ENCODE assay signal across 1 cellular context in the genomic region with DNA sequence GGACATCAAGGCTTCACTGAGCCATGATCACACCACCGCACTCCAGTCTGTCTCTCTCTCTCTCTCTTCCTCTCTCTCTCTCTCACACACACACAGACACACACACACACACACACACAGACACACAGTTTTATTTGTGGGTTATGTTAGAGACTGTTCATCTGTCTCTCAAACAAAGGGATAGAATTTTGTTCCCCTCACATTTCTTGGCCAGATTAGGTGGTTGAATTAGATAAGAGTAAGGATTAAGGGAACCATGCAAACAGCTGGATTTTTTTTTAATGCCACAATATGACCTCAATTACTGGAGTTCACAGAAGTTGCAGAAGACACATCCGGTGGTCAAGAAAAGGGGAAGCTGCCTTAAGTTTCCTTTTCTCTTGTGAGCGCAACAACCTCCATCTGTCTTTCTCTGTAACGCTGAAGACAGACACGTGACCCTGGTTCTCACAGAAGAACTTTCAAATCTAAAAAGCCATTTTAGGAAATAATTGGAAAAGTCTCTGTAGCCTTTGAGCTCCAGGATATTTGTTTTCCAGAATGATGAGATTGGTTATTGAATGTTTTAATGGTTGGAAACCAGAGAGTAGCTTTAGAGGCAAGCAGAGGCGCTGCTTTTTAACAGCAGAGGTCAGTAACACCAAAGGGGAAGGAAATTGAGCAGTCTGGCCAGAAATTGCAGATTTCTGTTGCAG.
TF ChIP-seq lines count a peak whose summit lies in the region.

No MANE protein-coding gene starts in this region.

TF ChIP-seq in HepG2, 621 proteins besides CTCF, POLR2A, EP300 and RAD21 (continued from another document and continues in another):
- TF ChIP-seq, protein P1, sequence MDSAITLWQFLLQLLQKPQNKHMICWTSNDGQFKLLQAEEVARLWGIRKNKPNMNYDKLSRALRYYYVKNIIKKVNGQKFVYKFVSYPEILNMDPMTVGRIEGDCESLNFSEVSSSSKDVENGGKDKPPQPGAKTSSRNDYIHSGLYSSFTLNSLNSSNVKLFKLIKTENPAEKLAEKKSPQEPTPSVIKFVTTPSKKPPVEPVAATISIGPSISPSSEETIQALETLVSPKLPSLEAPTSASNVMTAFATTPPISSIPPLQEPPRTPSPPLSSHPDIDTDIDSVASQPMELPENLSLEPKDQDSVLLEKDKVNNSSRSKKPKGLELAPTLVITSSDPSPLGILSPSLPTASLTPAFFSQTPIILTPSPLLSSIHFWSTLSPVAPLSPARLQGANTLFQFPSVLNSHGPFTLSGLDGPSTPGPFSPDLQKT (CRISPR knock-in tag; IDR thresholded peaks at IDR 0.05; ENCODE audit: borderline replicate concordance), result no peak
- TF ChIP-seq ELF4 (CRISPR knock-in tag; IDR thresholded peaks at IDR 0.05; ENCODE audit: borderline replicate concordance) (no peak), POLR2G (IDR thresholded peaks at IDR 0.05; ENCODE audit: low read depth, low read length) (no peak), FIP1L1 (IDR thresholded peaks at IDR 0.05; ENCODE audit: borderline replicate concordance, insufficient read depth, low read depth, low read length) (no peak), ZNF180 (CRISPR knock-in tag; IDR thresholded peaks at IDR 0.05; ENCODE audit: borderline replicate concordance, low read depth) (no peak), ZNF382 (CRISPR knock-in tag; IDR thresholded peaks at IDR 0.05; ENCODE audit: borderline replicate concordance) (no peak), HMG20A (CRISPR knock-in tag; IDR thresholded peaks at IDR 0.05; ENCODE audit: borderline replicate concordance) (peak; percentile 50; the same call in 1 of the 2 replicates), GLI4 (CRISPR knock-in tag; IDR thresholded peaks at IDR 0.05; ENCODE audit: borderline replicate concordance) (no peak), ZNF775 (CRISPR knock-in tag; IDR thresholded peaks at IDR 0.05; ENCODE audit: borderline replicate concordance) (no peak), REL (CRISPR knock-in tag; conservative IDR thresholded peaks at IDR 0.05) (no peak), XBP1 (CRISPR knock-in tag; IDR thresholded peaks at IDR 0.05) (no peak), FOXK1 (CRISPR knock-in tag; IDR thresholded peaks at IDR 0.05; ENCODE audit: borderline replicate concordance, low read depth) (peak; percentile 66; the same call in 1 of the 2 replicates), KLF11 (CRISPR knock-in tag; IDR thresholded peaks at IDR 0.05) (peak; percentile 61; the same call in 1 of the 2 replicates), ZNF709 (CRISPR knock-in tag; IDR thresholded peaks at IDR 0.05) (0 out of 2 replicates have a peak, but pooled peaks have one; percentile 28), HNRNPUL1 (IDR thresholded peaks at IDR 0.05; ENCODE audit: low read depth, low read length) (no peak), HOXA3 (CRISPR knock-in tag; IDR thresholded peaks at IDR 0.05) (peak; percentile 64; the same call in 1 of the 2 replicates), RBAK (CRISPR knock-in tag; IDR thresholded peaks at IDR 0.05) (no peak), TEAD3 (CRISPR knock-in tag; optimal IDR thresholded peaks at IDR 0.05; ENCODE audit: borderline replicate concordance) (peak; percentile 68), DR1 (CRISPR knock-in tag; IDR thresholded peaks at IDR 0.05) (no peak), STAG1 (CRISPR knock-in tag; IDR thresholded peaks at IDR 0.05) (peak; percentile 100), MEIS2 (CRISPR knock-in tag; IDR thresholded peaks at IDR 0.05) (no peak), CAMTA2 (CRISPR knock-in tag; IDR thresholded peaks at IDR 0.05; ENCODE audit: borderline replicate concordance) (no peak), FOSL2 (CRISPR knock-in tag; IDR thresholded peaks at IDR 0.05) (peak; percentile 61), EED (CRISPR knock-in tag; IDR thresholded peaks at IDR 0.05) (no peak), MBD4 (IDR thresholded peaks at IDR 0.05; ENCODE audit: borderline replicate concordance, low read length) (no peak; the same call in 1 of the 2 replicates)
- TF ChIP-seq, protein P2, sequence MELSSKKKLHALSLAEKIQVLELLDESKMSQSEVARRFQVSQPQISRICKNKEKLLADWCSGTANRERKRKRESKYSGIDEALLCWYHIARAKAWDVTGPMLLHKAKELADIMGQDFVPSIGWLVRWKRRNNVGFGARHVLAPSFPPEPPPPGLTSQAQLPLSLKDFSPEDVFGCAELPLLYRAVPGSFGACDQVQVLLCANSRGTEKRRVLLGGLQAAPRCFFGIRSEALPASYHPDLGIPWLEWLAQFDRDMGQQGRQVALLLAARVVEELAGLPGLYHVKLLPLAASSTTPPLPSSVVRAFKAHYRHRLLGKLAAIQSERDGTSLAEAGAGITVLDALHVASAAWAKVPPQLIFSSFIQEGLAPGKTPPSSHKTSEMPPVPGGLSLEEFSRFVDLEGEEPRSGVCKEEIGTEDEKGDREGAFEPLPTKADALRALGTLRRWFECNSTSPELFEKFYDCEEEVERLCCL (CRISPR knock-in tag; IDR thresholded peaks at IDR 0.05; ENCODE audit: borderline replicate concordance), result no peak
- TF ChIP-seq, protein P3, sequence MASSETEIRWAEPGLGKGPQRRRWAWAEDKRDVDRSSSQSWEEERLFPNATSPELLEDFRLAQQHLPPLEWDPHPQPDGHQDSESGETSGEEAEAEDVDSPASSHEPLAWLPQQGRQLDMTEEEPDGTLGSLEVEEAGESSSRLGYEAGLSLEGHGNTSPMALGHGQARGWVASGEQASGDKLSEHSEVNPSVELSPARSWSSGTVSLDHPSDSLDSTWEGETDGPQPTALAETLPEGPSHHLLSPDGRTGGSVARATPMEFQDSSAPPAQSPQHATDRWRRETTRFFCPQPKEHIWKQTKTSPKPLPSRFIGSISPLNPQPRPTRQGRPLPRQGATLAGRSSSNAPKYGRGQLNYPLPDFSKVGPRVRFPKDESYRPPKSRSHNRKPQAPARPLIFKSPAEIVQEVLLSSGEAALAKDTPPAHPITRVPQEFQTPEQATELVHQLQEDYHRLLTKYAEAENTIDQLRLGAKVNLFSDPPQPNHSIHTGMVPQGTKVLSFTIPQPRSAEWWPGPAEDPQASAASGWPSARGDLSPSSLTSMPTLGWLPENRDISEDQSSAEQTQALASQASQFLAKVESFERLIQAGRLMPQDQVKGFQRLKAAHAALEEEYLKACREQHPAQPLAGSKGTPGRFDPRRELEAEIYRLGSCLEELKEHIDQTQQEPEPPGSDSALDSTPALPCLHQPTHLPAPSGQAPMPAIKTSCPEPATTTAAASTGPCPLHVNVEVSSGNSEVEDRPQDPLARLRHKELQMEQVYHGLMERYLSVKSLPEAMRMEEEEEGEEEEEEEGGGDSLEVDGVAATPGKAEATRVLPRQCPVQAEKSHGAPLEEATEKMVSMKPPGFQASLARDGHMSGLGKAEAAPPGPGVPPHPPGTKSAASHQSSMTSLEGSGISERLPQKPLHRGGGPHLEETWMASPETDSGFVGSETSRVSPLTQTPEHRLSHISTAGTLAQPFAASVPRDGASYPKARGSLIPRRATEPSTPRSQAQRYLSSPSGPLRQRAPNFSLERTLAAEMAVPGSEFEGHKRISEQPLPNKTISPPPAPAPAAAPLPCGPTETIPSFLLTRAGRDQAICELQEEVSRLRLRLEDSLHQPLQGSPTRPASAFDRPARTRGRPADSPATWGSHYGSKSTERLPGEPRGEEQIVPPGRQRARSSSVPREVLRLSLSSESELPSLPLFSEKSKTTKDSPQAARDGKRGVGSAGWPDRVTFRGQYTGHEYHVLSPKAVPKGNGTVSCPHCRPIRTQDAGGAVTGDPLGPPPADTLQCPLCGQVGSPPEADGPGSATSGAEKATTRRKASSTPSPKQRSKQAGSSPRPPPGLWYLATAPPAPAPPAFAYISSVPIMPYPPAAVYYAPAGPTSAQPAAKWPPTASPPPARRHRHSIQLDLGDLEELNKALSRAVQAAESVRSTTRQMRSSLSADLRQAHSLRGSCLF (CRISPR knock-in tag; IDR thresholded peaks at IDR 0.05; ENCODE audit: borderline replicate concordance), result 0 out of 2 replicates have a peak, but pooled peaks have one; percentile 25
- TF ChIP-seq, protein P4, sequence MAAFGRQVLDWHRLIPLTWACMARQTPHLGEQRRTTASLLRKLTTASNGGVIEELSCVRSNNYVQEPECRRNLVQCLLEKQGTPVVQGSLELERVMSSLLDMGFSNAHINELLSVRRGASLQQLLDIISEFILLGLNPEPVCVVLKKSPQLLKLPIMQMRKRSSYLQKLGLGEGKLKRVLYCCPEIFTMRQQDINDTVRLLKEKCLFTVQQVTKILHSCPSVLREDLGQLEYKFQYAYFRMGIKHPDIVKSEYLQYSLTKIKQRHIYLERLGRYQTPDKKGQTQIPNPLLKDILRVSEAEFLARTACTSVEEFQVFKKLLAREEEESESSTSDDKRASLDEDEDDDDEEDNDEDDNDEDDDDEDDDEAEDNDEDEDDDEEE (CRISPR knock-in tag; IDR thresholded peaks at IDR 0.05), result no peak
- TF ChIP-seq, protein P5, sequence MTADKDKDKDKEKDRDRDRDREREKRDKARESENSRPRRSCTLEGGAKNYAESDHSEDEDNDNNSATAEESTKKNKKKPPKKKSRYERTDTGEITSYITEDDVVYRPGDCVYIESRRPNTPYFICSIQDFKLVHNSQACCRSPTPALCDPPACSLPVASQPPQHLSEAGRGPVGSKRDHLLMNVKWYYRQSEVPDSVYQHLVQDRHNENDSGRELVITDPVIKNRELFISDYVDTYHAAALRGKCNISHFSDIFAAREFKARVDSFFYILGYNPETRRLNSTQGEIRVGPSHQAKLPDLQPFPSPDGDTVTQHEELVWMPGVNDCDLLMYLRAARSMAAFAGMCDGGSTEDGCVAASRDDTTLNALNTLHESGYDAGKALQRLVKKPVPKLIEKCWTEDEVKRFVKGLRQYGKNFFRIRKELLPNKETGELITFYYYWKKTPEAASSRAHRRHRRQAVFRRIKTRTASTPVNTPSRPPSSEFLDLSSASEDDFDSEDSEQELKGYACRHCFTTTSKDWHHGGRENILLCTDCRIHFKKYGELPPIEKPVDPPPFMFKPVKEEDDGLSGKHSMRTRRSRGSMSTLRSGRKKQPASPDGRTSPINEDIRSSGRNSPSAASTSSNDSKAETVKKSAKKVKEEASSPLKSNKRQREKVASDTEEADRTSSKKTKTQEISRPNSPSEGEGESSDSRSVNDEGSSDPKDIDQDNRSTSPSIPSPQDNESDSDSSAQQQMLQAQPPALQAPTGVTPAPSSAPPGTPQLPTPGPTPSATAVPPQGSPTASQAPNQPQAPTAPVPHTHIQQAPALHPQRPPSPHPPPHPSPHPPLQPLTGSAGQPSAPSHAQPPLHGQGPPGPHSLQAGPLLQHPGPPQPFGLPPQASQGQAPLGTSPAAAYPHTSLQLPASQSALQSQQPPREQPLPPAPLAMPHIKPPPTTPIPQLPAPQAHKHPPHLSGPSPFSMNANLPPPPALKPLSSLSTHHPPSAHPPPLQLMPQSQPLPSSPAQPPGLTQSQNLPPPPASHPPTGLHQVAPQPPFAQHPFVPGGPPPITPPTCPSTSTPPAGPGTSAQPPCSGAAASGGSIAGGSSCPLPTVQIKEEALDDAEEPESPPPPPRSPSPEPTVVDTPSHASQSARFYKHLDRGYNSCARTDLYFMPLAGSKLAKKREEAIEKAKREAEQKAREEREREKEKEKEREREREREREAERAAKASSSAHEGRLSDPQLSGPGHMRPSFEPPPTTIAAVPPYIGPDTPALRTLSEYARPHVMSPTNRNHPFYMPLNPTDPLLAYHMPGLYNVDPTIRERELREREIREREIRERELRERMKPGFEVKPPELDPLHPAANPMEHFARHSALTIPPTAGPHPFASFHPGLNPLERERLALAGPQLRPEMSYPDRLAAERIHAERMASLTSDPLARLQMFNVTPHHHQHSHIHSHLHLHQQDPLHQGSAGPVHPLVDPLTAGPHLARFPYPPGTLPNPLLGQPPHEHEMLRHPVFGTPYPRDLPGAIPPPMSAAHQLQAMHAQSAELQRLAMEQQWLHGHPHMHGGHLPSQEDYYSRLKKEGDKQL (CRISPR knock-in tag; IDR thresholded peaks at IDR 0.05; ENCODE audit: low read depth), result no peak
- TF ChIP-seq, protein P6, sequence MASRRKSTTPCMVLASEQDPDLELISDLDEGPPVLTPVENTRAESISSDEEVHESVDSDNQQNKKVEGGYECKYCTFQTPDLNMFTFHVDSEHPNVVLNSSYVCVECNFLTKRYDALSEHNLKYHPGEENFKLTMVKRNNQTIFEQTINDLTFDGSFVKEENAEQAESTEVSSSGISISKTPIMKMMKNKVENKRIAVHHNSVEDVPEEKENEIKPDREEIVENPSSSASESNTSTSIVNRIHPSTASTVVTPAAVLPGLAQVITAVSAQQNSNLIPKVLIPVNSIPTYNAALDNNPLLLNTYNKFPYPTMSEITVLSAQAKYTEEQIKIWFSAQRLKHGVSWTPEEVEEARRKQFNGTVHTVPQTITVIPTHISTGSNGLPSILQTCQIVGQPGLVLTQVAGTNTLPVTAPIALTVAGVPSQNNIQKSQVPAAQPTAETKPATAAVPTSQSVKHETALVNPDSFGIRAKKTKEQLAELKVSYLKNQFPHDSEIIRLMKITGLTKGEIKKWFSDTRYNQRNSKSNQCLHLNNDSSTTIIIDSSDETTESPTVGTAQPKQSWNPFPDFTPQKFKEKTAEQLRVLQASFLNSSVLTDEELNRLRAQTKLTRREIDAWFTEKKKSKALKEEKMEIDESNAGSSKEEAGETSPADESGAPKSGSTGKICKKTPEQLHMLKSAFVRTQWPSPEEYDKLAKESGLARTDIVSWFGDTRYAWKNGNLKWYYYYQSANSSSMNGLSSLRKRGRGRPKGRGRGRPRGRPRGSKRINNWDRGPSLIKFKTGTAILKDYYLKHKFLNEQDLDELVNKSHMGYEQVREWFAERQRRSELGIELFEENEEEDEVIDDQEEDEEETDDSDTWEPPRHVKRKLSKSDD (CRISPR knock-in tag; IDR thresholded peaks at IDR 0.05; ENCODE audit: low read depth), result no peak
- TF ChIP-seq, protein P7, sequence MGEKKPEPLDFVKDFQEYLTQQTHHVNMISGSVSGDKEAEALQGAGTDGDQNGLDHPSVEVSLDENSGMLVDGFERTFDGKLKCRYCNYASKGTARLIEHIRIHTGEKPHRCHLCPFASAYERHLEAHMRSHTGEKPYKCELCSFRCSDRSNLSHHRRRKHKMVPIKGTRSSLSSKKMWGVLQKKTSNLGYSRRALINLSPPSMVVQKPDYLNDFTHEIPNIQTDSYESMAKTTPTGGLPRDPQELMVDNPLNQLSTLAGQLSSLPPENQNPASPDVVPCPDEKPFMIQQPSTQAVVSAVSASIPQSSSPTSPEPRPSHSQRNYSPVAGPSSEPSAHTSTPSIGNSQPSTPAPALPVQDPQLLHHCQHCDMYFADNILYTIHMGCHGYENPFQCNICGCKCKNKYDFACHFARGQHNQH (CRISPR knock-in tag; IDR thresholded peaks at IDR 0.05), result peak; percentile 77; the same call in 1 of the 2 replicates
- TF ChIP-seq, protein P8, sequence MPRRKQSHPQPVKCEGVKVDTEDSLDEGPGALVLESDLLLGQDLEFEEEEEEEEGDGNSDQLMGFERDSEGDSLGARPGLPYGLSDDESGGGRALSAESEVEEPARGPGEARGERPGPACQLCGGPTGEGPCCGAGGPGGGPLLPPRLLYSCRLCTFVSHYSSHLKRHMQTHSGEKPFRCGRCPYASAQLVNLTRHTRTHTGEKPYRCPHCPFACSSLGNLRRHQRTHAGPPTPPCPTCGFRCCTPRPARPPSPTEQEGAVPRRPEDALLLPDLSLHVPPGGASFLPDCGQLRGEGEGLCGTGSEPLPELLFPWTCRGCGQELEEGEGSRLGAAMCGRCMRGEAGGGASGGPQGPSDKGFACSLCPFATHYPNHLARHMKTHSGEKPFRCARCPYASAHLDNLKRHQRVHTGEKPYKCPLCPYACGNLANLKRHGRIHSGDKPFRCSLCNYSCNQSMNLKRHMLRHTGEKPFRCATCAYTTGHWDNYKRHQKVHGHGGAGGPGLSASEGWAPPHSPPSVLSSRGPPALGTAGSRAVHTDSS (CRISPR knock-in tag; conservative IDR thresholded peaks at IDR 0.05), result no peak
- TF ChIP-seq, protein P9, sequence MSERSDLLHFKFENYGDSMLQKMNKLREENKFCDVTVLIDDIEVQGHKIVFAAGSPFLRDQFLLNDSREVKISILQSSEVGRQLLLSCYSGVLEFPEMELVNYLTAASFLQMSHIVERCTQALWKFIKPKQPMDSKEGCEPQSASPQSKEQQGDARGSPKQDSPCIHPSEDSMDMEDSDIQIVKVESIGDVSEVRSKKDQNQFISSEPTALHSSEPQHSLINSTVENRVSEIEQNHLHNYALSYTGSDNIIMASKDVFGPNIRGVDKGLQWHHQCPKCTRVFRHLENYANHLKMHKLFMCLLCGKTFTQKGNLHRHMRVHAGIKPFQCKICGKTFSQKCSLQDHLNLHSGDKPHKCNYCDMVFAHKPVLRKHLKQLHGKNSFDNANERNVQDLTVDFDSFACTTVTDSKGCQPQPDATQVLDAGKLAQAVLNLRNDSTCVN (CRISPR knock-in tag; IDR thresholded peaks at IDR 0.05; ENCODE audit: borderline replicate concordance), result no peak
